8 cellular contexts compared by ENCODE assay signal in genomic region chr11:64858467-64859401, GRCh38. TPM values are rescaled to one million over a fixed set of nuclear protein-coding genes. Genes with fewer than 3 reads are reported as not detected.
DNase-seq lines count a peak whose midpoint lies in the region; ATAC-seq and TF ChIP-seq lines count a peak whose summit lies in the region.

No MANE protein-coding gene starts in this region.

- H3K9me3 ChIP-seq in effector memory CD4-positive, alpha-beta T cell (ENCODE audit: control insufficient read depth, low read length), result no peaks in the 10 kb centered on the region
- no peaks in the 10 kb centered on the region for H3K9me3 ChIP-seq in body of pancreas

- WGBS in body of pancreas, 2 donors, result 80 to 83% methylated on average over 18 to 20 of the region's 20 CpGs

- TF ChIP-seq POLR2A in body of pancreas (IDR thresholded peaks at IDR 0.05), result no peak

- H3K4me1 ChIP-seq in effector memory CD4-positive, alpha-beta T cell (ENCODE audit: control insufficient read depth, insufficient read depth, low read length, poor library complexity, severe bottlenecking), result peaks cover 94% of the 10 kb centered on the region
- peaks cover 41% of the 10 kb centered on the region for H3K4me1 ChIP-seq in body of pancreas

- H3K36me3 ChIP-seq in effector memory CD4-positive, alpha-beta T cell (ENCODE audit: control insufficient read depth, insufficient read depth, low read length), result peaks cover 30% of the 10 kb centered on the region
- no peaks in the 10 kb centered on the region for H3K36me3 ChIP-seq in body of pancreas (replicated peaks in 1 of 2; ENCODE audit: insufficient read depth in 1 of 2, low read depth in 2 of 2)

- ATAC-seq in GM21423 (IDR thresholded peaks at IDR 0.05; ENCODE audit: unreplicated experiment) (peak; percentile 14), body of pancreas (no peak)

- no peak for TF ChIP-seq CTCF in body of pancreas (IDR thresholded peaks at IDR 0.05)

- peak overlapping the region; percentile 74 for H3K27ac ChIP-seq in effector memory CD4-positive, alpha-beta T cell (ENCODE audit: insufficient read depth, low read length, poor library complexity, severe bottlenecking)
- no peak overlapping the region for H3K27ac ChIP-seq in body of pancreas

- DNase-seq in T-helper 1 cell (peak; percentile 33 to 87 (median 62)), GM19240 (ENCODE audit: insufficient read length, low spot score) (no peak), NCI-H2029 treated with DMSO at 0.1 percent for 48 hours (lab: John Stamatoyannopoulos, UW) (no peak), body of pancreas (no peak), NCI-H345 (lab: John Stamatoyannopoulos, UW) (no peak)
- peak; percentile 47 to 56 (median 51) for DNase-seq in effector memory CD4-positive, alpha-beta T cell
- DNase-seq in stimulated activated naive CD4-positive, alpha-beta T cell (lab: John Stamatoyannopoulos, UW), result peak; percentile 43 to 68 (median 58)

- intact Hi-C loops in body of pancreas (cut with DNase I), result no loop called here

- H3K27me3 ChIP-seq in effector memory CD4-positive, alpha-beta T cell (replicated peaks; ENCODE audit: control insufficient read depth, insufficient read depth, low read length, poor library complexity, severe bottlenecking), result no peaks in the 10 kb centered on the region
- no peaks in the 10 kb centered on the region for H3K27me3 ChIP-seq in body of pancreas

- H3K4me3 ChIP-seq in effector memory CD4-positive, alpha-beta T cell (ENCODE audit: insufficient read depth, low read depth, low read length, poor library complexity, severe bottlenecking), result peak overlapping the region; percentile 27
- no peak overlapping the region for H3K4me3 ChIP-seq in body of pancreas

RNA-seq across cellular contexts. Expression of gene CDC42BPG, which starts 14.3 kb away (rescaled TPM):
- 10 to 100 TPM; 13.5 to 18.9 TPM for total RNA-seq in body of pancreas

RNA-seq across cellular contexts. Expression of gene EHD1, which starts 19.7 kb away (rescaled TPM):
- 10 to 100 TPM; 18.7 to 45.2 TPM for total RNA-seq in body of pancreas

RNA-seq across cellular contexts. Expression of gene MEN1, which starts 48.4 kb away (rescaled TPM):
- total RNA-seq in body of pancreas, result 10 to 100 TPM; 18.8 to 18.9 TPM

RNA-seq across cellular contexts. Expression of gene MAP4K2, which starts 55.7 kb away (rescaled TPM):
- total RNA-seq in body of pancreas, result 10 to 100 TPM; 10.4 to 18.1 TPM

RNA-seq across cellular contexts. Expression of gene ATG2A, which starts 58.3 kb away (rescaled TPM):
- total RNA-seq in body of pancreas, result 10 to 100 TPM; 16.3 to 34.3 TPM

Comparison
In these comparisons a context has a peak if more than half of its experiments do, and no peak if none do; other contexts are left out.
1. DNase-seq: peak in T-helper 1 cell (5 of 5), effector memory CD4-positive, alpha-beta T cell (3 of 3) and stimulated activated naive CD4-positive, alpha-beta T cell (6 of 6); none in GM19240 (single experiment), NCI-H2029 treated with DMSO at 0.1 percent for 48 hours (single experiment), body of pancreas (0 of 4) and NCI-H345 (single experiment).